In genomic region chr22:39995346-39996252, GRCh38 we compare ENCODE assay signal across 13 cellular contexts. TPM values are rescaled to one million over a fixed set of nuclear protein-coding genes. Genes with fewer than 3 reads are reported as not detected.
DNase-seq lines count a peak whose midpoint lies in the region; ATAC-seq and TF ChIP-seq lines count a peak whose summit lies in the region.
"Had no signal": no experiment of that assay in that cellular context is flagged by ENCODE, and none has a peak within 500 bp of the region (broad histone marks: within the 10 kb centered on the region; RNA-seq: fewer than 3 reads in every experiment).

No MANE protein-coding gene starts in this region.

- H3K36me3 Mint-ChIP-seq in CD8-positive, alpha-beta memory T cell, result no peaks in the 10 kb centered on the region
- H3K36me3 Mint-ChIP-seq in neural progenitor cell, result no peaks in the 10 kb centered on the region

- in situ Hi-C loops in brain microvascular endothelial cell (cut with HindIII; ENCODE audit: low pct_ligation_motif_present, low sequenced_read_pairs), result no loop called here

- no peak for TF ChIP-seq CTCF in PC-3 (conservative IDR thresholded peaks at IDR 0.05; ENCODE audit: low read depth, low read length)
- TF ChIP-seq CTCF in neural progenitor cell (IDR thresholded peaks at IDR 0.05), result no peak
- no peak for TF ChIP-seq CTCF in brain microvascular endothelial cell (IDR thresholded peaks at IDR 0.05; ENCODE audit: low read depth, low read length, missing control alignments)

- H3K79me2 ChIP-seq in PC-3 (ENCODE audit: low read length) (peaks cover 17% of the 10 kb centered on the region), neural progenitor cell (ENCODE audit: low read depth) (no peaks in the 10 kb centered on the region)

- DNase-seq in CD8-positive, alpha-beta memory T cell, result no peak
- DNase-seq in PC-3 (no peak), erythroblast (lab: John Stamatoyannopoulos, UW) (peak; percentile 67 to 74), neural progenitor cell (ENCODE audit: low spot score) (no peak), brain microvascular endothelial cell (no peak), HCEC 1CT (no peak)
- DNase-seq: stimulated activated CD4-positive, alpha-beta T cell treated with anti-CD3 and anti-CD28 coated beads, Interleukin-1b, Interleukin-23, amount 100 ng/mL, for 48 hours had no signal

- intact Hi-C loops in PC-3 (cut with micrococcal nuclease), result no loop called here

- ATAC-seq in PC-3, result 0 out of 2 replicates have a peak, but pooled peaks have one; percentile 14
- no peak for ATAC-seq in HG02610 (IDR thresholded peaks at IDR 0.05; ENCODE audit: unreplicated experiment)
- no peak for ATAC-seq in HG02852 (IDR thresholded peaks at IDR 0.05; ENCODE audit: unreplicated experiment)

- no peaks in the 10 kb centered on the region for H3K9me3 Mint-ChIP-seq in CD8-positive, alpha-beta memory T cell
- H3K9me3 Mint-ChIP-seq in neural progenitor cell, result no peaks in the 10 kb centered on the region
- H3K9me3 Mint-ChIP-seq: dendritic cell treated with granulocyte-macrophage colony-stimulating factor and Interleukin-4, amounts not matched to agents 40 ng/mL and 50 ng/mL, for 4 days had no signal

- H3K4me3 ChIP-seq in CD8-positive, alpha-beta memory T cell (ENCODE audit: low read length), result no peak overlapping the region
- H3K4me3 ChIP-seq in PC-3 (ENCODE audit: low read length), result peak overlapping the region; percentile 82
- H3K4me3 ChIP-seq in neural progenitor cell, result peak overlapping the region; percentile 17
- no peak overlapping the region for H3K4me3 ChIP-seq in brain microvascular endothelial cell (ENCODE audit: low read depth, low read length)

- H3F3A ChIP-seq in PC-3 (ENCODE audit: low read length, unreplicated experiment) (no peaks in the 10 kb centered on the region), neural progenitor cell (ENCODE audit: low read depth) (peaks cover 64% of the 10 kb centered on the region)

- H4K20me1 ChIP-seq in PC-3 (ENCODE audit: low read length), result 0 out of 2 replicates have a peak, but pooled peaks cover 4% of the 10 kb centered on the region
- peaks cover 3% of the 10 kb centered on the region for H4K20me1 ChIP-seq in neural progenitor cell (ENCODE audit: low read depth)

- no peaks in the 10 kb centered on the region for H3K9me3 ChIP-seq in CD8-positive, alpha-beta memory T cell (ENCODE audit: low read length)
- H3K9me3 ChIP-seq in PC-3 (ENCODE audit: low read length) (no peaks in the 10 kb centered on the region), neural progenitor cell (ENCODE audit: low read depth) (no peaks in the 10 kb centered on the region)

- CTCF ChIA-PET in CD8-positive, alpha-beta memory T cell (lab: Charles Lee), result interaction anchor here (1.3 kb wide), 2 partner anchors 13 to 29 kb away, joined by 3 to 5 read pairs; no protein-coding TSS in a partner anchor
- CTCF ChIA-PET in PC-3 (lab: Charles Lee), result interaction anchor here (0.5 kb wide), 1 partner anchor 105 kb away, joined by 4 read pairs; no protein-coding TSS in a partner anchor

- H2AFZ ChIP-seq in PC-3 (ENCODE audit: low read length) (peak overlapping the region; percentile 72), neural progenitor cell (replicated peaks) (no peak overlapping the region)

- H3K27ac ChIP-seq in CD8-positive, alpha-beta memory T cell (ENCODE audit: low read depth, low read length), result no peak overlapping the region
- H3K27ac ChIP-seq in PC-3 (ENCODE audit: low read length) (no peak overlapping the region), neural progenitor cell (no peak overlapping the region), brain microvascular endothelial cell (no peak overlapping the region)

- H3K4me1 Mint-ChIP-seq in CD8-positive, alpha-beta memory T cell, result peaks cover 7 to 12% (median 8%) of the 10 kb centered on the region in 3 donors
- peaks cover 55% of the 10 kb centered on the region for H3K4me1 Mint-ChIP-seq in neural progenitor cell

- peak overlapping the region in 6 of 7 donors; percentile 31 to 52 (median 37) for H3K4me3 Mint-ChIP-seq in CD8-positive, alpha-beta memory T cell
- H3K4me3 Mint-ChIP-seq in neural progenitor cell, result peak overlapping the region; percentile 52
- H3K4me3 Mint-ChIP-seq: dendritic cell treated with granulocyte-macrophage colony-stimulating factor and Interleukin-4, amounts not matched to agents 40 ng/mL and 50 ng/mL, for 4 days had no signal

- H3K4me1 ChIP-seq in CD8-positive, alpha-beta memory T cell (ENCODE audit: insufficient read depth, low read length), result peaks cover 4% of the 10 kb centered on the region
- H3K4me1 ChIP-seq in PC-3 (ENCODE audit: insufficient read depth, low read length), result peaks cover 28% of the 10 kb centered on the region
- peaks cover 34% of the 10 kb centered on the region for H3K4me1 ChIP-seq in neural progenitor cell

- H3K9ac ChIP-seq in PC-3 (ENCODE audit: low read length), result peak overlapping the region; percentile 71
- no peak overlapping the region for H3K9ac ChIP-seq in neural progenitor cell

- H3K4me2 ChIP-seq in PC-3 (ENCODE audit: low read length) (peak overlapping the region; percentile 93), neural progenitor cell (peak overlapping the region; percentile 62)

- no TSS peak for BruUV-seq in PC-3 (replicated peaks; lab: Mats Ljungman, UMichigan)

- H3K27me3 Mint-ChIP-seq in CD8-positive, alpha-beta memory T cell, result peaks cover 37 to 69% of the 10 kb centered on the region in 2 donors
- H3K27me3 Mint-ChIP-seq in neural progenitor cell (ENCODE audit: insufficient read depth, low read depth), result peaks cover 30% of the 10 kb centered on the region

- no peaks in the 10 kb centered on the region for H3K27me3 ChIP-seq in CD8-positive, alpha-beta memory T cell (ENCODE audit: insufficient read depth, low read length, poor library complexity, severe bottlenecking)
- H3K27me3 ChIP-seq in PC-3 (ENCODE audit: low read length) (no peaks in the 10 kb centered on the region), neural progenitor cell (peaks cover 72% of the 10 kb centered on the region), brain microvascular endothelial cell (replicated peaks) (peaks cover 3% of the 10 kb centered on the region)

- no peak overlapping the region for H3K27ac Mint-ChIP-seq in CD8-positive, alpha-beta memory T cell
- no peak overlapping the region for H3K27ac Mint-ChIP-seq in neural progenitor cell
- H3K27ac Mint-ChIP-seq: dendritic cell treated with granulocyte-macrophage colony-stimulating factor and Interleukin-4, amounts not matched to agents 40 ng/mL and 50 ng/mL, for 4 days had no signal

- POLR2A ChIA-PET in CD8-positive, alpha-beta memory T cell (lab: Charles Lee), result no interaction called here
- POLR2A ChIA-PET in PC-3 (lab: Charles Lee; ENCODE audit: unreplicated experiment), result no interaction called here

- no peaks in the 10 kb centered on the region for H3K36me3 ChIP-seq in CD8-positive, alpha-beta memory T cell (ENCODE audit: insufficient read depth, low read length)
- no peaks in the 10 kb centered on the region for H3K36me3 ChIP-seq in PC-3 (ENCODE audit: low read depth, low read length)
- no peaks in the 10 kb centered on the region for H3K36me3 ChIP-seq in neural progenitor cell
- H3K36me3 ChIP-seq in brain microvascular endothelial cell (replicated peaks), result no peaks in the 10 kb centered on the region

- TF ChIP-seq POLR2A in erythroblast (IDR thresholded peaks at IDR 0.05; ENCODE audit: low read length), result peak; percentile 38

- H3K9me2 ChIP-seq in PC-3 (replicated peaks; ENCODE audit: low read length), result no peaks in the 10 kb centered on the region

RNA-seq across cellular contexts. Expression of gene FAM83F, which starts 0.8 kb away (rescaled TPM):
- under 1 TPM; 0.33 to 0.51 TPM for total RNA-seq in CD8-positive, alpha-beta memory T cell
- polyA plus RNA-seq in CD8-positive, alpha-beta memory T cell, result 0.01 TPM
- total RNA-seq in PC-3 (2014; rRNA removed), result 5.5 and 9.2 TPM in 2 replicates
- total RNA-seq in neural progenitor cell (ENCODE audit: low replicate concordance), result 0.09 and 0.56 TPM in 2 replicates
- total RNA-seq: M059J had no signal

RNA-seq across cellular contexts. Expression of gene TMA7B, which starts 35.4 kb away (rescaled TPM):
- total RNA-seq in CD8-positive, alpha-beta memory T cell, result 1 to 10 TPM; 1.4 to 2.0 TPM
- polyA plus RNA-seq in CD8-positive, alpha-beta memory T cell, result 3.0 TPM
- not detected in 2 replicates for total RNA-seq in PC-3 (2014; rRNA removed)
- total RNA-seq in neural progenitor cell (ENCODE audit: low replicate concordance), result not detected in 2 replicates
- total RNA-seq: Daoy, M059J had no signal
- polyA plus RNA-seq: liver had no signal

Comparison
In these comparisons a context has a peak if more than half of its experiments do, and no peak if none do; other contexts are left out.
1. DNase-seq: peak in erythroblast (2 of 2); none in CD8-positive, alpha-beta memory T cell (0 of 5), PC-3 (single experiment), neural progenitor cell (single experiment), brain microvascular endothelial cell (single experiment) and HCEC 1CT (single experiment).
2. H3K4me3 ChIP-seq: peak in PC-3 (single experiment) and neural progenitor cell (single experiment); none in CD8-positive, alpha-beta memory T cell (single experiment) and brain microvascular endothelial cell (single experiment).